1 cellular context compared by ENCODE assay signal in the genomic region with DNA sequence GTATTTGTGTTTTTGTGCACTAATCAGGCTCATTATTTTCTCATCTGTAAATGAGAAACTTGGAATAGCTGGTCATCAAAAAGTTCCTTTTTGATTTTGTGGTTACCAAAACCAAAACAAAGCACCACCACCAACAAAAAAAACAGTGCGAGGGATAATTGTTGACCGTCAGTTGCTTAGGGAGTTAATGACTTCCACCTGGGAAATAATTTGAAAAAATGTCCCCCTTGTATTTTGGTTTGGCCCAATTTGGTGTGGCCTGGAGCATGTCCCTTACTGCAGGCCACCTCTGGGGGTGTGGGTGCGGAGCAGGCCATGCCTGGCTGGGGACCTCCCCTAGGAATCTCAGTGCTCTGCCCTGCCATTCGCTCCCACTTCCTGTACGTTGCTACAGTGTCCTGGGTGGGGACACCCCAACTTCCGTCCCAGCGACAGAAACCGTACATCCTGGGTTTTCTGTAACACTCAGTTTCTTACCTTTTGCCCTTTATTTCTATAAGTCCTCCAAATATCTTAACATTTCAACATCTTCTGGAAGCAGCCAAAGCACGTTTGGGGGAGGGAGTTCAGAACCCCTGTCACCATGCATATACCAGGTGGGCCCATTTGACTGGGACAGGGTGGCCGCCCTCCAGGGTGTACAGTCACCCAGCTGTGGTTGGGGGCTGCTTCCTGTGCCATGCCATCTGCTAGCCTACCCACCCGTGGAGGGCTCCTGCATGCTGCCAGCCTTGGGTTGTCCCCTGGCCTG.
TF ChIP-seq lines count a peak whose summit lies in the region.

No MANE protein-coding gene starts in this region.

TF ChIP-seq in SK-N-SH, 30 proteins besides CTCF, POLR2A, EP300 and RAD21 (continued from another document):
- no peak for TF ChIP-seq SMC3 (IDR thresholded peaks at IDR 0.05; ENCODE audit: low read depth, low read length)
- TF ChIP-seq FOXM1 (IDR thresholded peaks at IDR 0.05; ENCODE audit: low read depth), result no peak
- no peak for TF ChIP-seq FOSL2 (IDR thresholded peaks at IDR 0.05; ENCODE audit: borderline replicate concordance, low read depth)
- TF ChIP-seq ELF1 (IDR thresholded peaks at IDR 0.05), result no peak
- TF ChIP-seq, protein P1, sequence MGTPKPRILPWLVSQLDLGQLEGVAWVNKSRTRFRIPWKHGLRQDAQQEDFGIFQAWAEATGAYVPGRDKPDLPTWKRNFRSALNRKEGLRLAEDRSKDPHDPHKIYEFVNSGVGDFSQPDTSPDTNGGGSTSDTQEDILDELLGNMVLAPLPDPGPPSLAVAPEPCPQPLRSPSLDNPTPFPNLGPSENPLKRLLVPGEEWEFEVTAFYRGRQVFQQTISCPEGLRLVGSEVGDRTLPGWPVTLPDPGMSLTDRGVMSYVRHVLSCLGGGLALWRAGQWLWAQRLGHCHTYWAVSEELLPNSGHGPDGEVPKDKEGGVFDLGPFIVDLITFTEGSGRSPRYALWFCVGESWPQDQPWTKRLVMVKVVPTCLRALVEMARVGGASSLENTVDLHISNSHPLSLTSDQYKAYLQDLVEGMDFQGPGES (IDR thresholded peaks at IDR 0.05; ENCODE audit: low read depth, low read length), result no peak
- TF ChIP-seq, protein P2, sequence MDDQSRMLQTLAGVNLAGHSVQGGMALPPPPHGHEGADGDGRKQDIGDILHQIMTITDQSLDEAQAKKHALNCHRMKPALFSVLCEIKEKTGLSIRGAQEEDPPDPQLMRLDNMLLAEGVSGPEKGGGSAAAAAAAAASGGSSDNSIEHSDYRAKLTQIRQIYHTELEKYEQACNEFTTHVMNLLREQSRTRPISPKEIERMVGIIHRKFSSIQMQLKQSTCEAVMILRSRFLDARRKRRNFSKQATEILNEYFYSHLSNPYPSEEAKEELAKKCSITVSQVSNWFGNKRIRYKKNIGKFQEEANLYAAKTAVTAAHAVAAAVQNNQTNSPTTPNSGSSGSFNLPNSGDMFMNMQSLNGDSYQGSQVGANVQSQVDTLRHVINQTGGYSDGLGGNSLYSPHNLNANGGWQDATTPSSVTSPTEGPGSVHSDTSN (IDR thresholded peaks at IDR 0.05), result no peak
- TF ChIP-seq MXI1 (IDR thresholded peaks at IDR 0.05; ENCODE audit: low read depth, low read length), result no peak
- TF ChIP-seq SIN3A (IDR thresholded peaks at IDR 0.05; ENCODE audit: borderline replicate concordance, low read depth, low read length), result no peak
- TF ChIP-seq GABPA (IDR thresholded peaks at IDR 0.05; ENCODE audit: low read depth), result no peak
- no peak for TF ChIP-seq NFIC (IDR thresholded peaks at IDR 0.05; ENCODE audit: borderline replicate concordance)
- TF ChIP-seq MEF2A (IDR thresholded peaks at IDR 0.05; ENCODE audit: borderline replicate concordance, low read depth), result no peak
TF ChIP-seq in SK-N-SH: peak in this region for 0.
